In genomic region chr12:47222592-47222959, GRCh38 we compare ENCODE assay signal across 11 cellular contexts.
DNase-seq lines count a peak whose midpoint lies in the region; ATAC-seq, FAIRE-seq and TF ChIP-seq lines count a peak whose summit lies in the region.
"Had no signal": no experiment of that assay in that cellular context is flagged by ENCODE, and none has a peak within 500 bp of the region (broad histone marks: within the 10 kb centered on the region; RNA-seq: fewer than 3 reads in every experiment).

No MANE protein-coding gene starts in this region.

- no peak overlapping the region for H3K4me3 Mint-ChIP-seq in mesothelial cell of epicardium

- no peaks in the 10 kb centered on the region for H3K9me1 ChIP-seq in K562 (ENCODE audit: control insufficient read depth, insufficient read depth, low read length)

- H3K27me3 Mint-ChIP-seq in mesothelial cell of epicardium (ENCODE audit: low read depth) = no peaks in the 10 kb centered on the region

- H3K36me3 ChIP-seq in HUES64 (ENCODE audit: insufficient read depth, low read length) (no peaks in the 10 kb centered on the region), K562 (ENCODE audit: control insufficient read depth, insufficient read depth, low read length) (no peaks in the 10 kb centered on the region)

- TF ChIP-seq EP300 in K562 (IDR thresholded peaks at IDR 0.05; ENCODE audit: low read length) = no peak

- no peak for FAIRE-seq in K562 (lab: Jason Lieb, UNC)

- no peak for TF ChIP-seq RAD21 in K562 (CRISPR knock-in tag; conservative IDR thresholded peaks at IDR 0.05 in 1 of 2, IDR thresholded peaks at IDR 0.05 in 1 of 2)

- intact Hi-C loops in K562 (cut with micrococcal nuclease) = no loop called here

- WGBS in HUES64 = 36% methylated on average over 2 of the region's 2 CpGs
- WGBS in K562 (ENCODE audit: insufficient coverage, low coverage, missing lambda C conversion rate) = 47% methylated on average over 2 of the region's 2 CpGs

- H3K4me3 ChIP-seq in AG04450 (ENCODE audit: low read depth, low read length) = no peak overlapping the region
- H3K4me3 ChIP-seq in HUES64 (ENCODE audit: low read length) = peak overlapping the region; percentile 32; the same call in 1 of the 2 replicates
- no peak overlapping the region for H3K4me3 ChIP-seq in K562

- ATAC-seq in K562 (peak; percentile 43), GM21367 (IDR thresholded peaks at IDR 0.05; ENCODE audit: unreplicated experiment) (no peak), HG03175 (IDR thresholded peaks at IDR 0.05; ENCODE audit: unreplicated experiment) (no peak)

- no peaks in the 10 kb centered on the region for H4K20me1 ChIP-seq in K562 (replicated peaks; ENCODE audit: control insufficient read depth, insufficient read depth, low read length)

- peak overlapping the region; percentile 91 for H2AFZ ChIP-seq in K562 (ENCODE audit: low read depth, low read length)

- DNase-seq in AG04450 (ENCODE audit: low read depth, low spot score) (no peak), K562 (ENCODE audit: extremely low read depth in 1 of 4, low spot score in 3 of 4) (no peak), mesothelial cell of epicardium (ENCODE audit: low spot score in 2 of 2, unreplicated experiment in 2 of 2) (no peak), midbrain (lab: John Stamatoyannopoulos, UW) (no peak), amygdala (lab: John Stamatoyannopoulos, UW) (no peak)
- DNase-seq: cortex of kidney, foreskin melanocyte, NCI-H1417 had no signal

- peak overlapping the region; percentile 94 for H3K27ac Mint-ChIP-seq in mesothelial cell of epicardium

- peaks cover 24% of the 10 kb centered on the region for H3K4me1 Mint-ChIP-seq in mesothelial cell of epicardium

- H3K9ac ChIP-seq in HUES64 (ENCODE audit: low read depth, low read length) (peak overlapping the region; percentile 55), K562 (ENCODE audit: insufficient read depth in 1 of 2, low read depth in 2 of 2, low read length in 2 of 2) (peak overlapping the region in 1 of 2 experiments; percentile 66; a peak in 2 of 4 replicates)

- H3K27ac ChIP-seq in AG04450 (ENCODE audit: low read depth, low read length) = peak overlapping the region; percentile 11
- H3K27ac ChIP-seq in HUES64 (ENCODE audit: low read depth, low read length) = peak overlapping the region; percentile 87
- H3K27ac ChIP-seq in K562 (ENCODE audit: extremely low read depth, low read depth, low read length) = peak overlapping the region; percentile 71

- POLR2A ChIA-PET in AG04450 (lab: Yijun Ruan, JAX) (no interaction called here), K562 (lab: Yijun Ruan, JAX) (interaction anchor here (0.6 kb wide), 1 partner anchor 66 kb away, joined by 3 read pairs; no protein-coding TSS in a partner anchor)

- H3K4me1 ChIP-seq in HUES64 (ENCODE audit: insufficient read depth, low read length) (peaks cover 57% of the 10 kb centered on the region), K562 (replicated peaks in 1 of 2; ENCODE audit: control insufficient read depth in 2 of 2, insufficient read depth in 2 of 2, low read length in 2 of 2) (peaks cover 6 to 12% of the 10 kb centered on the region in 2 experiments; a peak in 4 of 5 replicates)

- CTCF ChIA-PET in AG04450 (lab: Charles Lee) (no interaction called here), K562 (lab: Yijun Ruan, JAX; ENCODE audit: low intra/inter-chr PET ratio) (no interaction called here)

- H3K4me2 ChIP-seq in K562 (ENCODE audit: insufficient read depth, low read length) = peak overlapping the region; percentile 67

- H3K9me3 Mint-ChIP-seq in mesothelial cell of epicardium = no peaks in the 10 kb centered on the region

- TF ChIP-seq POLR2A in K562 (conservative IDR thresholded peaks at IDR 0.05) = no peak

- H3K27me3 ChIP-seq in AG04450 (ENCODE audit: control insufficient read depth, insufficient read depth, low read length) (no peaks in the 10 kb centered on the region), HUES64 (ENCODE audit: insufficient read depth, low read length) (no peaks in the 10 kb centered on the region), K562 (ENCODE audit: control insufficient read depth in 2 of 2, insufficient read depth in 2 of 2, low read length in 2 of 2) (no peaks in the 10 kb centered on the region)

- in situ Hi-C loops in K562 (cut with MboI) = no loop called here

- no peaks in the 10 kb centered on the region for H3K36me3 Mint-ChIP-seq in mesothelial cell of epicardium

- peaks cover 7% of the 10 kb centered on the region; the same call in 1 of the 3 replicates for H3K79me2 ChIP-seq in K562 (ENCODE audit: control insufficient read depth, insufficient read depth, low read length)

- no TSS peak for BruUV-seq in K562 (replicated peaks; lab: Mats Ljungman, UMichigan)

- no peaks in the 10 kb centered on the region for H3K9me3 ChIP-seq in AG04450 (ENCODE audit: control insufficient read depth, insufficient read depth, low read length)
- H3K9me3 ChIP-seq in HUES64 (ENCODE audit: insufficient read depth, low read depth, low read length) = no peaks in the 10 kb centered on the region
- no peaks in the 10 kb centered on the region for H3K9me3 ChIP-seq in K562 (replicated peaks; ENCODE audit: control insufficient read depth, insufficient read depth, low read depth, low read length)

- TF ChIP-seq CTCF in AG04450 (IDR thresholded peaks at IDR 0.05; ENCODE audit: low read depth, low read length) (no peak), K562 (IDR thresholded peaks at IDR 0.05 in 2 of 3, conservative IDR thresholded peaks at IDR 0.05 in 1 of 3; ENCODE audit: insufficient read depth in 2 of 3, low read depth in 1 of 3, low read length in 3 of 3) (no peak), mesothelial cell of epicardium (IDR thresholded peaks at IDR 0.05; ENCODE audit: unreplicated experiment) (no peak)

TF ChIP-seq in K562, 482 proteins besides CTCF, POLR2A, EP300 and RAD21 (continues in another document):
- no peak for TF ChIP-seq LEF1 (IDR thresholded peaks at IDR 0.05)
- TF ChIP-seq SPI1 (IDR thresholded peaks at IDR 0.05; ENCODE audit: borderline replicate concordance, low read depth, low read length) = no peak
- TF ChIP-seq SMARCA5 (IDR thresholded peaks at IDR 0.05) = no peak
- TF ChIP-seq JUNB (CRISPR knock-in tag; conservative IDR thresholded peaks at IDR 0.05) = no peak
- no peak for TF ChIP-seq XRCC3 (IDR thresholded peaks at IDR 0.05)
- no peak for TF ChIP-seq PHF20 (IDR thresholded peaks at IDR 0.05; ENCODE audit: partially characterized antibody)
- no peak for TF ChIP-seq NR3C1 (CRISPR knock-in tag; IDR thresholded peaks at IDR 0.05)
- TF ChIP-seq NFATC3 (IDR thresholded peaks at IDR 0.05) = no peak
- TF ChIP-seq RHOXF2B (CRISPR knock-in tag; conservative IDR thresholded peaks at IDR 0.05) = 0 out of 2 replicates have a peak, but pooled peaks have one; percentile 20
- TF ChIP-seq ZNF407 (IDR thresholded peaks at IDR 0.05; ENCODE audit: low read depth) = no peak
- no peak for TF ChIP-seq NR4A1 (CRISPR knock-in tag; IDR thresholded peaks at IDR 0.05)
- TF ChIP-seq NR4A1 (tag; IDR thresholded peaks at IDR 0.05) = peak; percentile 69

Comparison
In these comparisons a context has a peak if more than half of its experiments do, and no peak if none do; other contexts are left out.
1. H3K27ac ChIP-seq: peak in every context shown above with its lines; median percentile 87 in HUES64; 71 in K562; 11 in AG04450.